In genomic region chr17:42338427-42338826, GRCh38 we compare ENCODE assay signal across 8 cellular contexts. TPM values are rescaled to one million over a fixed set of nuclear protein-coding genes. Genes with fewer than 3 reads are reported as not detected.
DNase-seq lines count a peak whose midpoint lies in the region; ATAC-seq and TF ChIP-seq lines count a peak whose summit lies in the region.
"Not testable (repeated sequence)": the region's sequence is repeated elsewhere in the genome, so short reads cannot be mapped to it uniquely, and the experiment has no call there.

No MANE protein-coding gene starts in this region.

- H3K27ac ChIP-seq in KMS-11: peak overlapping the region; percentile 15; the same call in 1 of the 2 replicates

- intact Hi-C loops in CD14-positive monocyte (cut with micrococcal nuclease): loop anchor here in 1 of 2 donors (5.0 kb wide), 1 partner anchor 49 kb away; the partner anchor contains the start of gene STAT3
- intact Hi-C loops in dendritic cell treated with granulocyte-macrophage colony-stimulating factor and Interleukin-4, amounts not matched to agents 40 ng/mL and 50 ng/mL, for 4 days (cut with micrococcal nuclease): not testable (repeated sequence)

- not testable (repeated sequence) for H3K9me3 Mint-ChIP-seq in CD14-positive monocyte; T-helper 2 cell treated with Interferon-gamma antibody and Interleukin-4, amounts not matched to agents 5 μg/mL and 100 μg/mL, for 36 hours; activated T-cell treated with anti-CD3 and anti-CD28 coated beads, Interleukin-2, amount 50 U/mL, for 24 hours; activated naive CD4-positive, alpha-beta T cell treated with anti-CD3 and anti-CD28 coated beads, Interleukin-2, amount 50 U/mL, for 72 hours; dendritic cell treated with granulocyte-macrophage colony-stimulating factor and Interleukin-4, amounts not matched to agents 40 ng/mL and 50 ng/mL, for 4 days; naive thymus-derived CD8-positive, alpha-beta T cell; stimulated activated naive CD8-positive, alpha-beta T cell treated with anti-CD3 and anti-CD28 coated beads, Interleukin-15, amount 100 ng/mL, for 72 hours

- H3K4me3 ChIP-seq in KMS-11 (IDR thresholded peaks at IDR 0.05; ENCODE audit: insufficient read depth, low read depth, low read length): not testable (repeated sequence)

- H2AFZ ChIP-seq in KMS-11 (ENCODE audit: low read depth): not testable (repeated sequence)

- peak overlapping the region in 4 of 7 donors; percentile 15 to 70 (median 58) for H3K27ac Mint-ChIP-seq in CD14-positive monocyte
- H3K27ac Mint-ChIP-seq in T-helper 2 cell treated with Interferon-gamma antibody and Interleukin-4, amounts not matched to agents 5 μg/mL and 100 μg/mL, for 36 hours: peak overlapping the region; percentile 85
- H3K27ac Mint-ChIP-seq in activated T-cell treated with anti-CD3 and anti-CD28 coated beads, Interleukin-2, amount 50 U/mL, for 24 hours: peak overlapping the region; percentile 86
- H3K27ac Mint-ChIP-seq in activated naive CD4-positive, alpha-beta T cell treated with anti-CD3 and anti-CD28 coated beads, Interleukin-2, amount 50 U/mL, for 72 hours: peak overlapping the region; percentile 95 to 96
- H3K27ac Mint-ChIP-seq in dendritic cell treated with granulocyte-macrophage colony-stimulating factor and Interleukin-4, amounts not matched to agents 40 ng/mL and 50 ng/mL, for 4 days: peak overlapping the region; percentile 51
- H3K27ac Mint-ChIP-seq in naive thymus-derived CD8-positive, alpha-beta T cell: peak overlapping the region; percentile 79 to 95 (median 87)
- peak overlapping the region in 1 of 2 donors; percentile 38 for H3K27ac Mint-ChIP-seq in stimulated activated naive CD8-positive, alpha-beta T cell treated with anti-CD3 and anti-CD28 coated beads, Interleukin-15, amount 100 ng/mL, for 72 hours

- H3K79me2 ChIP-seq in KMS-11 (ENCODE audit: insufficient read depth, low read depth): not testable (repeated sequence)

- not testable (repeated sequence) for H3K27me3 Mint-ChIP-seq in CD14-positive monocyte (ENCODE audit: low read depth in 3 of 3); T-helper 2 cell treated with Interferon-gamma antibody and Interleukin-4, amounts not matched to agents 5 μg/mL and 100 μg/mL, for 36 hours (ENCODE audit: low read depth); activated T-cell treated with anti-CD3 and anti-CD28 coated beads, Interleukin-2, amount 50 U/mL, for 24 hours; dendritic cell treated with granulocyte-macrophage colony-stimulating factor and Interleukin-4, amounts not matched to agents 40 ng/mL and 50 ng/mL, for 4 days; naive thymus-derived CD8-positive, alpha-beta T cell; stimulated activated naive CD8-positive, alpha-beta T cell treated with anti-CD3 and anti-CD28 coated beads, Interleukin-15, amount 100 ng/mL, for 72 hours

- peaks cover 84% of the 10 kb centered on the region for H3K4me1 ChIP-seq in KMS-11 (ENCODE audit: low read depth, poor library complexity, severe bottlenecking)

- DNase-seq in CD14-positive monocyte (ENCODE audit: low spot score); T-helper 2 cell treated with Interferon-gamma antibody and Interleukin-4, amounts not matched to agents 5 μg/mL and 100 μg/mL, for 36 hours (ENCODE audit: low spot score); activated T-cell treated with anti-CD3 and anti-CD28 coated beads, Interleukin-2, amount 50 U/mL, for 24 hours; activated naive CD4-positive, alpha-beta T cell treated with anti-CD3 and anti-CD28 coated beads, Interleukin-2, amount 50 U/mL, for 72 hours (ENCODE audit: low spot score in 2 of 2); naive thymus-derived CD8-positive, alpha-beta T cell; stimulated activated naive CD8-positive, alpha-beta T cell treated with anti-CD3 and anti-CD28 coated beads, Interleukin-15, amount 100 ng/mL, for 72 hours: not testable (repeated sequence)

- H3K4me1 Mint-ChIP-seq in CD14-positive monocyte: peaks cover 26% of the 10 kb centered on the region
- peaks cover 66% of the 10 kb centered on the region for H3K4me1 Mint-ChIP-seq in T-helper 2 cell treated with Interferon-gamma antibody and Interleukin-4, amounts not matched to agents 5 μg/mL and 100 μg/mL, for 36 hours (ENCODE audit: low read depth)
- peaks cover 82% of the 10 kb centered on the region for H3K4me1 Mint-ChIP-seq in activated T-cell treated with anti-CD3 and anti-CD28 coated beads, Interleukin-2, amount 50 U/mL, for 24 hours (ENCODE audit: low read depth)
- H3K4me1 Mint-ChIP-seq in dendritic cell treated with granulocyte-macrophage colony-stimulating factor and Interleukin-4, amounts not matched to agents 40 ng/mL and 50 ng/mL, for 4 days (ENCODE audit: low read depth): peaks cover 29% of the 10 kb centered on the region
- H3K4me1 Mint-ChIP-seq in naive thymus-derived CD8-positive, alpha-beta T cell: peaks cover 13 to 49% (median 35%) of the 10 kb centered on the region in 4 donors
- peaks cover 89% of the 10 kb centered on the region for H3K4me1 Mint-ChIP-seq in stimulated activated naive CD8-positive, alpha-beta T cell treated with anti-CD3 and anti-CD28 coated beads, Interleukin-15, amount 100 ng/mL, for 72 hours

- not testable (repeated sequence) for H4K20me1 ChIP-seq in KMS-11 (ENCODE audit: insufficient read depth)

- not testable (repeated sequence) for TF ChIP-seq CTCF in CD14-positive monocyte (IDR thresholded peaks at IDR 0.05); KMS-11 (conservative IDR thresholded peaks at IDR 0.05; ENCODE audit: low read depth, low read length)

- ATAC-seq in activated naive CD4-positive, alpha-beta T cell treated with anti-CD3 and anti-CD28 coated beads, Interleukin-2, amount 50 U/mL, for 72 hours; naive thymus-derived CD8-positive, alpha-beta T cell; stimulated activated naive CD8-positive, alpha-beta T cell treated with anti-CD3 and anti-CD28 coated beads, Interleukin-15, amount 100 ng/mL, for 72 hours: not testable (repeated sequence)

- H3K4me2 ChIP-seq in KMS-11: peak overlapping the region; percentile 80

- peaks cover 75 to 87% of the 10 kb centered on the region in 2 donors for H3K36me3 Mint-ChIP-seq in CD14-positive monocyte
- peaks cover 56% of the 10 kb centered on the region for H3K36me3 Mint-ChIP-seq in T-helper 2 cell treated with Interferon-gamma antibody and Interleukin-4, amounts not matched to agents 5 μg/mL and 100 μg/mL, for 36 hours (ENCODE audit: low read depth)
- H3K36me3 Mint-ChIP-seq in activated T-cell treated with anti-CD3 and anti-CD28 coated beads, Interleukin-2, amount 50 U/mL, for 24 hours (ENCODE audit: low read depth): peaks cover 87% of the 10 kb centered on the region
- peaks cover 27 to 66% of the 10 kb centered on the region in 2 donors for H3K36me3 Mint-ChIP-seq in activated naive CD4-positive, alpha-beta T cell treated with anti-CD3 and anti-CD28 coated beads, Interleukin-2, amount 50 U/mL, for 72 hours
- H3K36me3 Mint-ChIP-seq in dendritic cell treated with granulocyte-macrophage colony-stimulating factor and Interleukin-4, amounts not matched to agents 40 ng/mL and 50 ng/mL, for 4 days (ENCODE audit: low read depth): peaks cover 92% of the 10 kb centered on the region
- H3K36me3 Mint-ChIP-seq in naive thymus-derived CD8-positive, alpha-beta T cell: peaks cover 6 to 76% (median 19%) of the 10 kb centered on the region in 3 donors

- not testable (repeated sequence) for H3K36me3 ChIP-seq in KMS-11 (ENCODE audit: insufficient read depth)

- H3K27me3 ChIP-seq in KMS-11 (ENCODE audit: insufficient read depth, low read depth): not testable (repeated sequence)

- POLR2A ChIA-PET in naive thymus-derived CD8-positive, alpha-beta T cell (lab: Charles Lee): interaction anchor here (0.7 kb wide), 1 partner anchor 51 kb away, joined by 3 read pairs; no protein-coding TSS in a partner anchor

- not testable (repeated sequence) for H3K9ac ChIP-seq in KMS-11

- H3K4me3 Mint-ChIP-seq in CD14-positive monocyte: peak overlapping the region in 1 of 2 donors; percentile 62
- H3K4me3 Mint-ChIP-seq in T-helper 2 cell treated with Interferon-gamma antibody and Interleukin-4, amounts not matched to agents 5 μg/mL and 100 μg/mL, for 36 hours: peak overlapping the region; percentile 77
- peak overlapping the region; percentile 45 for H3K4me3 Mint-ChIP-seq in activated T-cell treated with anti-CD3 and anti-CD28 coated beads, Interleukin-2, amount 50 U/mL, for 24 hours
- peak overlapping the region; percentile 32 for H3K4me3 Mint-ChIP-seq in dendritic cell treated with granulocyte-macrophage colony-stimulating factor and Interleukin-4, amounts not matched to agents 40 ng/mL and 50 ng/mL, for 4 days
- H3K4me3 Mint-ChIP-seq in naive thymus-derived CD8-positive, alpha-beta T cell: peak overlapping the region in 8 of 10 donors; percentile 41 to 70 (median 60)
- peak overlapping the region; percentile 58 to 84 for H3K4me3 Mint-ChIP-seq in stimulated activated naive CD8-positive, alpha-beta T cell treated with anti-CD3 and anti-CD28 coated beads, Interleukin-15, amount 100 ng/mL, for 72 hours

RNA-seq across cellular contexts. Expression of gene STAT3, which starts 49.8 kb away (rescaled TPM):
- polyA plus RNA-seq in CD14-positive monocyte: 100 to 1,000 TPM; 110 to 155 TPM
- total RNA-seq in activated naive CD4-positive, alpha-beta T cell treated with anti-CD3 and anti-CD28 coated beads, Interleukin-2, amount 50 U/mL, for 72 hours: 100 to 1,000 TPM; 189 to 505 TPM
- 100 to 1,000 TPM; 130 to 135 TPM for total RNA-seq in naive thymus-derived CD8-positive, alpha-beta T cell
- polyA plus RNA-seq in naive thymus-derived CD8-positive, alpha-beta T cell: 100 to 1,000 TPM; 129 to 154 (median 153) TPM

RNA-seq across cellular contexts. Expression of gene STAT5A, which starts 50.1 kb away (rescaled TPM):
- polyA plus RNA-seq in CD14-positive monocyte: 10 to 100 TPM; 30.5 to 49.8 TPM
- total RNA-seq in activated naive CD4-positive, alpha-beta T cell treated with anti-CD3 and anti-CD28 coated beads, Interleukin-2, amount 50 U/mL, for 72 hours: 100 to 1,000 TPM; 171 to 177 TPM
- 100 to 1,000 TPM; 117 to 122 TPM for total RNA-seq in naive thymus-derived CD8-positive, alpha-beta T cell
- 100 to 1,000 TPM in 1 of 3 donors, 10 to 100 TPM in 2; 59.6 to 115 (median 89.1) TPM for polyA plus RNA-seq in naive thymus-derived CD8-positive, alpha-beta T cell
